Comparison of ENCODE assay signal across 16 cellular contexts in the genomic region with DNA sequence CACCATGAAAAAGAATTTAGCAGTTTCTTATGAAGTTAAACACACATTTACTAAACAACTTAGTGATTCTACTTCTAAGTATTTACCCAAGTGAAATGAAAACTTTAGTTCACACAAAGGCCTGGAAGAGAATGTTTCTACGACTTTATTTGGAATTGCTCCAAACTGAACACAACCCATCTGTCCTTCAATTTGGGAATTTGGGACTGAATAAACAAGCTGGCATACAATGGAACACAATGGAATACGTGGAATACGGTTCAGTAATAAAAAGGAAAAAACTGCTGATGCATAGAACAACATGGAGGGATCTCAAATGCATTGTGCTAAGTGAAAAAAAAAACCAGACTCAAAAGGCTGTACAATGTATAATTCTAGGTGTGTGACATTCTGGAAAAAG. TPM values are rescaled to one million over a fixed set of nuclear protein-coding genes. Genes with fewer than 3 reads are reported as not detected.
DNase-seq lines count a peak whose midpoint lies in the region; ATAC-seq lines count a peak whose summit lies in the region.
"Had no signal": no experiment of that assay in that cellular context is flagged by ENCODE, and none has a peak within 500 bp of the region (broad histone marks: within the 10 kb centered on the region; RNA-seq: fewer than 3 reads in every experiment).

No MANE protein-coding gene starts in this region.

- H3K9me3 ChIP-seq in SK-N-MC (ENCODE audit: low read depth, low read length), result no peaks in the 10 kb centered on the region; the same call in 1 of the 2 replicates
- H3K9me3 ChIP-seq in HAP-1, result no peaks in the 10 kb centered on the region
- H3K9me3 ChIP-seq: BLaER1, Caco-2 had no signal

- peaks cover 3% of the 10 kb centered on the region for H3K36me3 ChIP-seq in SK-N-MC (ENCODE audit: insufficient read depth, low read length)
- no peaks in the 10 kb centered on the region for H3K36me3 ChIP-seq in HAP-1 (replicated peaks)
- H3K36me3 ChIP-seq: BLaER1 had no signal

- ATAC-seq in HG03439 (IDR thresholded peaks at IDR 0.05; ENCODE audit: unreplicated experiment) (no peak), GM21529 (IDR thresholded peaks at IDR 0.05; ENCODE audit: unreplicated experiment) (no peak)
- ATAC-seq: GM12878, GM23338 had no signal

- no peaks in the 10 kb centered on the region for H3K27me3 ChIP-seq in HAP-1 (ENCODE audit: low read depth)
- H3K27me3 ChIP-seq: BLaER1 had no signal

- in situ Hi-C loops in HAP-1 (cut with MboI; ENCODE audit: low sequenced_read_pairs), result no loop called here

- H3K9ac ChIP-seq in SK-N-MC (ENCODE audit: insufficient read length), result peak overlapping the region; percentile 35
- H3K9ac ChIP-seq: BLaER1 had no signal

- DNase-seq in NCI-H1694 treated with DMSO at 0.1 percent for 48 hours (lab: John Stamatoyannopoulos, UW), result peak; percentile 9
- no peak for DNase-seq in NCI-H1694 (lab: John Stamatoyannopoulos, UW)
- peak; percentile 32 for DNase-seq in DMS 273 treated with DMSO at 0.1 percent for 48 hours (lab: John Stamatoyannopoulos, UW)
- DNase-seq in SK-N-MC (ENCODE audit: low read depth, low spot score), result no peak
- peak; percentile 18 to 54 for DNase-seq in lung microvascular endothelial cell (ENCODE audit: low read depth in 2 of 2)
- DNase-seq in HAP-1 (ENCODE audit: low spot score in 2 of 2), result no peak
- DNase-seq: AML-193; Caco-2; CD8-positive, alpha-beta memory T cell; H7 had no signal

- peaks cover 10% of the 10 kb centered on the region for H3K4me1 ChIP-seq in HAP-1
- H3K4me1 ChIP-seq: BLaER1 had no signal

- H3K4me3 ChIP-seq in SK-N-MC (0 out of 2 replicates have a peak overlapping the region, but pooled peaks have one; percentile 13), HAP-1 (no peak overlapping the region)
- H3K4me3 ChIP-seq: BLaER1, GM12878, GM23338 had no signal

- H3K27ac ChIP-seq in SK-N-MC, result peak overlapping the region; percentile 92
- H3K27ac ChIP-seq: 22Rv1, BLaER1 had no signal

RNA-seq across cellular contexts. Expression of a gene that starts 44.6 kb away (rescaled TPM):
- total RNA-seq in lung microvascular endothelial cell, result 2.4 and 9.4 TPM in 2 replicates

Comparison
In these comparisons a context has a peak if more than half of its experiments do, and no peak if none do; other contexts are left out.
1. DNase-seq: peak in NCI-H1694 treated with DMSO at 0.1 percent for 48 hours (single experiment), DMS 273 treated with DMSO at 0.1 percent for 48 hours (single experiment) and lung microvascular endothelial cell (2 of 2); none in NCI-H1694 (single experiment), SK-N-MC (single experiment) and HAP-1 (0 of 2).